11 cellular contexts compared by ENCODE assay signal in genomic region chr3:171283248-171284222, GRCh38.
DNase-seq lines count a peak whose midpoint lies in the region; ATAC-seq and TF ChIP-seq lines count a peak whose summit lies in the region.
"Had no signal": no experiment of that assay in that cellular context is flagged by ENCODE, and none has a peak within 500 bp of the region (broad histone marks: within the 10 kb centered on the region; RNA-seq: fewer than 3 reads in every experiment).

No MANE protein-coding gene starts in this region.

- TF ChIP-seq CTCF in mesothelial cell of epicardium (IDR thresholded peaks at IDR 0.05; ENCODE audit: unreplicated experiment) (no peak), upper lobe of left lung (IDR thresholded peaks at IDR 0.05) (no peak)

- H3K9me3 ChIP-seq in upper lobe of left lung = no peaks in the 10 kb centered on the region

- no peaks in the 10 kb centered on the region for H3K27me3 Mint-ChIP-seq in T-helper 2 cell treated with Interferon-gamma antibody and Interleukin-4, amounts not matched to agents 5 μg/mL and 100 μg/mL, for 36 hours (ENCODE audit: low read depth)
- H3K27me3 Mint-ChIP-seq in mesothelial cell of epicardium (ENCODE audit: low read depth) = no peaks in the 10 kb centered on the region

- no peak for DNase-seq in T-helper 2 cell treated with Interferon-gamma antibody and Interleukin-4, amounts not matched to agents 5 μg/mL and 100 μg/mL, for 36 hours (ENCODE audit: low spot score)
- DNase-seq in T-helper 2 cell = no peak
- DNase-seq in cerebellar cortex (ENCODE audit: low spot score) = peak; percentile 14
- no peak for DNase-seq in mesothelial cell of epicardium (ENCODE audit: low spot score in 2 of 2, unreplicated experiment in 2 of 2)
- no peak for DNase-seq in upper lobe of left lung
- DNase-seq in activated CD4-positive, alpha-beta T cell treated with anti-CD3 and anti-CD28 coated beads, Interleukin-2, amount 50 U/mL, for 48 hours = no peak
- no peak for DNase-seq in NCI-H2107 treated with DMSO at 0.1 percent for 48 hours (lab: John Stamatoyannopoulos, UW; ENCODE audit: unreplicated experiment)
- DNase-seq: 8988T, DMS79 treated with DMSO at 0.1 percent for 48 hours, NCI-H82 had no signal

- ATAC-seq in upper lobe of left lung (ENCODE audit: low FRiP score in 2 of 2) (peak in 1 of 2 donors; percentile 43), GM21360 (IDR thresholded peaks at IDR 0.05; ENCODE audit: unreplicated experiment) (no peak)

- peak overlapping the region; percentile 44 for H3K27ac Mint-ChIP-seq in T-helper 2 cell treated with Interferon-gamma antibody and Interleukin-4, amounts not matched to agents 5 μg/mL and 100 μg/mL, for 36 hours
- peak overlapping the region; percentile 39 for H3K27ac Mint-ChIP-seq in mesothelial cell of epicardium

- no peaks in the 10 kb centered on the region for H3K27me3 ChIP-seq in upper lobe of left lung

- peaks cover 12% of the 10 kb centered on the region for H3K9me3 Mint-ChIP-seq in T-helper 2 cell treated with Interferon-gamma antibody and Interleukin-4, amounts not matched to agents 5 μg/mL and 100 μg/mL, for 36 hours
- no peaks in the 10 kb centered on the region for H3K9me3 Mint-ChIP-seq in mesothelial cell of epicardium

- 72 to 84% methylated on average over 9 of the region's 9 CpGs for WGBS in upper lobe of left lung, 2 donors

- H3K27ac ChIP-seq in upper lobe of left lung = peak overlapping the region in 3 of 4 donors; percentile 28 to 44 (median 33)

- H3K4me3 ChIP-seq in upper lobe of left lung = no peak overlapping the region

- TF ChIP-seq POLR2A in upper lobe of left lung (IDR thresholded peaks at IDR 0.05) = no peak

- peaks cover 70% of the 10 kb centered on the region for H3K4me1 Mint-ChIP-seq in T-helper 2 cell treated with Interferon-gamma antibody and Interleukin-4, amounts not matched to agents 5 μg/mL and 100 μg/mL, for 36 hours (ENCODE audit: low read depth)
- peaks cover 17% of the 10 kb centered on the region for H3K4me1 Mint-ChIP-seq in mesothelial cell of epicardium

- no peaks in the 10 kb centered on the region for H3K36me3 ChIP-seq in upper lobe of left lung

- H3K4me3 Mint-ChIP-seq in T-helper 2 cell treated with Interferon-gamma antibody and Interleukin-4, amounts not matched to agents 5 μg/mL and 100 μg/mL, for 36 hours = no peak overlapping the region
- no peak overlapping the region for H3K4me3 Mint-ChIP-seq in mesothelial cell of epicardium

- H3K4me1 ChIP-seq in upper lobe of left lung = peaks cover 0 to 12% (median 5%) of the 10 kb centered on the region in 4 donors

- no peak for TF ChIP-seq EP300 in upper lobe of left lung (IDR thresholded peaks at IDR 0.05)

- peaks cover 22% of the 10 kb centered on the region for H3K36me3 Mint-ChIP-seq in T-helper 2 cell treated with Interferon-gamma antibody and Interleukin-4, amounts not matched to agents 5 μg/mL and 100 μg/mL, for 36 hours (ENCODE audit: low read depth)
- no peaks in the 10 kb centered on the region for H3K36me3 Mint-ChIP-seq in mesothelial cell of epicardium
